In the genomic region with DNA sequence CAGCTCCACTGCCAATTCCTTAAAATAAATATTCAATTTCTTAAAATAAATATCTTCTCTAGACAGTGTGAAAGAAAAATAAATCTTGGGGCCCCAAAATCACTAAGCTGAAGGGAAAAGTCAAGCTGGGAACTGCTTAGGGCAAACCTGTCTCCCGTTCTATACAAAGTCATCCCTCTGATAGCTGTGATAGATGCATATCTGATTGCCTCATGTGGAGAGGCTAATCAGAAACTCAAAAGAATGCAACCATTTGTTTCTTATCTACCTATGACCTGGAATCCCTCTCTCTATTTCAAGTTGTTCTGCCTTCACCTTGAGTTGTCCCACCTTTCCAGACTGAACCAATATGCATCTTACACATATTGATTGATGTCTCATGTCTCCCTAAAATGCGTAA, we compare ENCODE assay signal across 6 cellular contexts.
"Had no signal": no experiment of that assay in that cellular context is flagged by ENCODE, and none has a peak within 500 bp of the region (broad histone marks: within the 10 kb centered on the region; RNA-seq: fewer than 3 reads in every experiment).

No MANE protein-coding gene starts in this region.

- DNase-seq: IMR-90, KBM-7 had no signal

- H3K27me3 Mint-ChIP-seq: IgD-negative memory B cell had no signal

- H3K4me3 Mint-ChIP-seq: IgD-negative memory B cell had no signal

- H3K27ac Mint-ChIP-seq: IgD-negative memory B cell had no signal

- H3K27ac ChIP-seq: HL-60 had no signal

- ATAC-seq: HepG2, K562 had no signal

- H3K4me3 ChIP-seq: K562 had no signal

- H3K4me1 Mint-ChIP-seq: IgD-negative memory B cell had no signal

- H3K36me3 Mint-ChIP-seq: IgD-negative memory B cell had no signal
